26 cellular contexts compared by ENCODE assay signal in genomic region chr11:113528982-113529381, GRCh38. TPM values are rescaled to one million over a fixed set of nuclear protein-coding genes. Genes with fewer than 3 reads are reported as not detected.
A peak's percentile ranks its signal among the peaks of the same experiment; 100 is the strongest.
DNase-seq lines count a peak whose midpoint lies in the region; ATAC-seq and TF ChIP-seq lines count a peak whose summit lies in the region.
"Had no signal": no experiment of that assay in that cellular context is flagged by ENCODE, and none has a peak within 500 bp of the region (broad histone marks: within the 10 kb centered on the region; RNA-seq: fewer than 3 reads in every experiment).

No MANE protein-coding gene starts in this region.

- peaks cover 0 to 12% (median 0%) of the 10 kb centered on the region in 9 donors for H3K27me3 ChIP-seq in heart left ventricle
- H3K27me3 ChIP-seq: ascending aorta, Peyer's patch, right atrium auricular region had no signal

- H3K9me3 Mint-ChIP-seq in chondrocyte (ENCODE audit: low read depth): no peaks in the 10 kb centered on the region
- H3K9me3 Mint-ChIP-seq: activated naive CD4-positive, alpha-beta T cell treated with anti-CD3 and anti-CD28 coated beads for 36 hours; activated T-cell treated with anti-CD3 and anti-CD28 coated beads, Interleukin-2, amount 50 U/mL, for 4 hours had no signal

- H3K27ac Mint-ChIP-seq in chondrocyte (ENCODE audit: unreplicated experiment): peak overlapping the region; percentile 58
- H3K27ac Mint-ChIP-seq: activated CD8-positive, alpha-beta T cell treated with anti-CD3 and anti-CD28 coated beads, Interleukin-2, amount 10 ng/mL, durations not matched to agents 7 days and 5 days; activated naive CD4-positive, alpha-beta T cell treated with anti-CD3 and anti-CD28 coated beads for 36 hours had no signal

- TF ChIP-seq CTCF in chondrocyte (IDR thresholded peaks at IDR 0.05): no peak
- no peak for TF ChIP-seq CTCF in heart left ventricle (IDR thresholded peaks at IDR 0.05)

- peaks cover 0 to 8% (median 0%) of the 10 kb centered on the region in 12 donors for H3K4me1 ChIP-seq in heart left ventricle
- H3K4me1 ChIP-seq: Peyer's patch, right atrium auricular region had no signal

- H3K4me3 ChIP-seq in heart left ventricle: no peak overlapping the region
- H3K4me3 ChIP-seq: ascending aorta, coronary artery, lung, Peyer's patch, right atrium auricular region had no signal

- no peaks in the 10 kb centered on the region for H3K36me3 ChIP-seq in heart left ventricle
- H3K36me3 ChIP-seq: ascending aorta, Peyer's patch, right atrium auricular region had no signal

- intact Hi-C loops in heart left ventricle (cut with DNase I): no loop called here

- peak; percentile 6 for DNase-seq in EH (ENCODE audit: low read depth)
- peak; percentile 36 for DNase-seq in NCI-H69 (lab: John Stamatoyannopoulos, UW)
- no peak for DNase-seq in chondrocyte (ENCODE audit: low spot score)
- peak; percentile 40 for DNase-seq in myocyte (ENCODE audit: low read depth)
- no peak for DNase-seq in iPS-NIHi11 (ENCODE audit: low spot score)
- DNase-seq in NCI-H774 (lab: John Stamatoyannopoulos, UW): no peak
- DNase-seq in RKO (ENCODE audit: low spot score): no peak
- DNase-seq in heart left ventricle: no peak
- DNase-seq: ACHN; activated CD8-positive, alpha-beta T cell treated with anti-CD3 and anti-CD28 coated beads, Interleukin-2, amount 10 ng/mL, durations not matched to agents 7 days and 5 days; activated naive CD4-positive, alpha-beta T cell treated with anti-CD3 and anti-CD28 coated beads for 36 hours; activated T-cell treated with anti-CD3 and anti-CD28 coated beads, Interleukin-2, amount 50 U/mL, for 4 hours; C1 segment of cervical spinal cord; foreskin fibroblast; GDM1; KBM-7; NCI-H187 treated with DMSO at 0.1 percent for 48 hours; NCI-H446; NK-92 treated with Interleukin-12 subunit alpha and Interleukin-12 subunit beta, amount 100 ng/mL, for 24 hours; Peyer's patch; stimulated activated CD8-positive, alpha-beta memory T cell treated with anti-CD3 and anti-CD28 coated beads, Interleukin-4, amount 100 ng/mL, for 48 hours; substantia nigra had no signal

- no peak for ATAC-seq in heart left ventricle
- ATAC-seq: activated CD8-positive, alpha-beta T cell treated with anti-CD3 and anti-CD28 coated beads, Interleukin-2, amount 10 ng/mL, durations not matched to agents 7 days and 5 days; activated T-cell treated with anti-CD3 and anti-CD28 coated beads, Interleukin-2, amount 50 U/mL, for 4 hours had no signal

- no peak overlapping the region for H3K27ac ChIP-seq in heart left ventricle
- H3K27ac ChIP-seq: coronary artery, Peyer's patch, right atrium auricular region had no signal

- H3K36me3 Mint-ChIP-seq in chondrocyte (ENCODE audit: low read depth): no peaks in the 10 kb centered on the region

- peaks cover 15% of the 10 kb centered on the region for H3K27me3 Mint-ChIP-seq in chondrocyte (ENCODE audit: low read depth)

- no peaks in the 10 kb centered on the region for H3K9me3 ChIP-seq in heart left ventricle
- H3K9me3 ChIP-seq: ascending aorta, Peyer's patch, right atrium auricular region had no signal

- TF ChIP-seq POLR2A in heart left ventricle (IDR thresholded peaks at IDR 0.05): no peak

- H3K4me1 Mint-ChIP-seq in chondrocyte (ENCODE audit: low read depth): peaks cover 21% of the 10 kb centered on the region

- no peak overlapping the region for H3K4me3 Mint-ChIP-seq in chondrocyte (ENCODE audit: unreplicated experiment)
- H3K4me3 Mint-ChIP-seq: activated CD8-positive, alpha-beta T cell treated with anti-CD3 and anti-CD28 coated beads, Interleukin-2, amount 10 ng/mL, durations not matched to agents 7 days and 5 days; activated naive CD4-positive, alpha-beta T cell treated with anti-CD3 and anti-CD28 coated beads for 36 hours; activated T-cell treated with anti-CD3 and anti-CD28 coated beads, Interleukin-2, amount 50 U/mL, for 4 hours had no signal

RNA-seq across cellular contexts. Expression of gene DRD2, which starts 53.8 kb away (rescaled TPM):
- total RNA-seq in chondrocyte (not detected in 3 replicates), myocyte (0.10 and 0.11 TPM in 2 replicates), heart left ventricle (under 1 TPM in 1 of 9 donors, not detected in 8; 0.14 TPM)
- polyA plus RNA-seq in myocyte (2012): 1.3 TPM
- polyA plus RNA-seq in heart left ventricle: under 1 TPM in 1 of 2 donors, not detected in 1; 0.12 TPM
- total RNA-seq: activated CD8-positive, alpha-beta T cell treated with anti-CD3 and anti-CD28 coated beads, Interleukin-2, amount 10 ng/mL, durations not matched to agents 7 days and 5 days; activated naive CD4-positive, alpha-beta T cell treated with anti-CD3 and anti-CD28 coated beads for 36 hours; activated T-cell treated with anti-CD3 and anti-CD28 coated beads, Interleukin-2, amount 50 U/mL, for 4 hours; ascending aorta; Peyer's patch; right atrium auricular region had no signal

Comparison
In these comparisons a context has a peak if more than half of its experiments do, and no peak if none do; other contexts are left out.
1. DNase-seq: peak in EH (single experiment), NCI-H69 (single experiment) and myocyte (single experiment); none in chondrocyte (single experiment), iPS-NIHi11 (single experiment), NCI-H774 (single experiment), RKO (single experiment) and heart left ventricle (0 of 5).